10 cellular contexts compared by ENCODE assay signal in genomic region chr19:38792250-38793111, GRCh38. TPM values are rescaled to one million over a fixed set of nuclear protein-coding genes. Genes with fewer than 3 reads are reported as not detected.
DNase-seq lines count a peak whose midpoint lies in the region; FAIRE-seq and TF ChIP-seq lines count a peak whose summit lies in the region.
"Had no signal": no experiment of that assay in that cellular context is flagged by ENCODE, and none has a peak within 500 bp of the region (broad histone marks: within the 10 kb centered on the region; RNA-seq: fewer than 3 reads in every experiment).

No MANE protein-coding gene starts in this region.

- H3K4me3 ChIP-seq in cardiac fibroblast (replicated peaks in 1 of 2; ENCODE audit: low read depth in 2 of 2, low read length in 2 of 2) = no peak overlapping the region
- no peak overlapping the region for H3K4me3 ChIP-seq in mesenchymal stem cell (ENCODE audit: insufficient read depth in 1 of 2, low read depth in 1 of 2, low read length in 2 of 2)
- H3K4me3 ChIP-seq in BE2C (ENCODE audit: low read depth, low read length) = no peak overlapping the region

- H3K27ac ChIP-seq in mesenchymal stem cell (ENCODE audit: low read length, poor library complexity, severe bottlenecking) = no peak overlapping the region

- no peak overlapping the region for H3K4me2 ChIP-seq in mesenchymal stem cell (ENCODE audit: low read length, poor library complexity, severe bottlenecking)

- peak in 4 of 6 experiments; percentile 12 to 31 (median 14) for DNase-seq in stimulated activated naive CD4-positive, alpha-beta T cell (lab: John Stamatoyannopoulos, UW)
- no peak for DNase-seq in stimulated activated naive CD4-positive, alpha-beta T cell treated with Interleukin-2 at 50 U/mL for 16 hours (lab: John Stamatoyannopoulos, UW)
- DNase-seq in cardiac fibroblast (ENCODE audit: low read depth in 2 of 2) = peak in 1 of 2 donors; percentile 44
- no peak for DNase-seq in mesenchymal stem cell
- peak; percentile 68 for DNase-seq in ureter (ENCODE audit: low spot score)
- no peak for DNase-seq in H54 (ENCODE audit: insufficient read length, low spot score)
- DNase-seq in SHP77 (lab: John Stamatoyannopoulos, UW) = no peak
- no peak for DNase-seq in BE2C

- WGBS in mesenchymal stem cell = 94% methylated on average over 53 of the region's 71 CpGs

- peak; percentile 27 for TF ChIP-seq CTCF in cardiac fibroblast (IDR thresholded peaks at IDR 0.05; ENCODE audit: low read depth, low read length)
- no peak for TF ChIP-seq CTCF in BE2C (IDR thresholded peaks at IDR 0.05; ENCODE audit: low read depth, low read length)

- no peak overlapping the region for H3K18ac ChIP-seq in mesenchymal stem cell (ENCODE audit: low read depth in 1 of 2, low read length in 2 of 2)

- H3K36me3 ChIP-seq in mesenchymal stem cell (ENCODE audit: control insufficient read depth in 1 of 2, insufficient read depth in 2 of 2, low read depth in 1 of 2, low read length in 2 of 2) (no peaks in the 10 kb centered on the region), BE2C (no peaks in the 10 kb centered on the region)

- H2BK15ac ChIP-seq in mesenchymal stem cell (ENCODE audit: low read depth, poor library complexity, severe bottlenecking) = no peak overlapping the region

- no peak overlapping the region for H3K9ac ChIP-seq in mesenchymal stem cell (ENCODE audit: low read length)

- no peak overlapping the region for H2AFZ ChIP-seq in mesenchymal stem cell (ENCODE audit: low read depth, low read length)

- no peak for FAIRE-seq in H54 (lab: Jason Lieb, UNC)

- H3K27me3 ChIP-seq in mesenchymal stem cell (ENCODE audit: control insufficient read depth in 1 of 2, insufficient read depth in 1 of 2, low read length in 2 of 2) = peaks cover 0 to 7% of the 10 kb centered on the region in 2 experiments
- H3K27me3 ChIP-seq in BE2C = no peaks in the 10 kb centered on the region

- H4K91ac ChIP-seq in mesenchymal stem cell (ENCODE audit: low read length) = no peak overlapping the region

- H3K4me1 ChIP-seq in mesenchymal stem cell (ENCODE audit: control insufficient read depth, insufficient read depth, low read depth, low read length) (peaks cover 2% of the 10 kb centered on the region), BE2C (no peaks in the 10 kb centered on the region)

- peak overlapping the region; percentile 47 for H4K8ac ChIP-seq in mesenchymal stem cell (ENCODE audit: low read length)

- TF ChIP-seq POLR2A in H54 (IDR thresholded peaks at IDR 0.05; ENCODE audit: low read depth, low read length) = no peak

- no peak overlapping the region for H3K23ac ChIP-seq in mesenchymal stem cell (ENCODE audit: low read length in 2 of 2)

- no peak overlapping the region for H2BK12ac ChIP-seq in mesenchymal stem cell (ENCODE audit: low read length in 2 of 2)

- H3K79me1 ChIP-seq in mesenchymal stem cell (replicated peaks; ENCODE audit: low read length, poor library complexity, severe bottlenecking) = no peaks in the 10 kb centered on the region

- H3K4ac ChIP-seq in mesenchymal stem cell (ENCODE audit: low read depth in 1 of 2, low read length in 2 of 2) = no peak overlapping the region

- H2BK120ac ChIP-seq in mesenchymal stem cell (ENCODE audit: low read depth, low read length) = no peak overlapping the region

- H2BK5ac ChIP-seq in mesenchymal stem cell (ENCODE audit: low read depth, low read length, poor library complexity, severe bottlenecking) = no peak overlapping the region

- H3K9me3 ChIP-seq in mesenchymal stem cell (ENCODE audit: control insufficient read depth, low read length) = no peaks in the 10 kb centered on the region
- H3K9me3 ChIP-seq in BE2C = no peaks in the 10 kb centered on the region

- H3K14ac ChIP-seq in mesenchymal stem cell (ENCODE audit: low read length in 2 of 2) = no peak overlapping the region

- H2AK5ac ChIP-seq in mesenchymal stem cell (ENCODE audit: low read length, severe bottlenecking) = no peak overlapping the region

RNA-seq across cellular contexts. Expression of gene LGALS7B, which starts 3.5 kb away (rescaled TPM):
- polyA plus RNA-seq in mesenchymal stem cell (2013, experiment 1 of 2) = not detected
- not detected for polyA plus RNA-seq in mesenchymal stem cell (2013, experiment 2 of 2)
- not detected for total RNA-seq in ureter
- not detected for polyA plus RNA-seq in BE2C (2012; ENCODE audit: insufficient read depth, insufficient read length, low read depth)
- total RNA-seq: skeletal muscle tissue; T-helper 1 cell treated with Interleukin-12 subunit alpha and Interleukin-12 subunit beta and Interleukin-4 antibody, amounts not matched to agents 30 ng/mL and 1 ng/mL, for 36 hours had no signal

RNA-seq across cellular contexts. Expression of gene LGALS7, which starts 19.2 kb away (rescaled TPM):
- polyA plus RNA-seq in mesenchymal stem cell (2013, experiment 1 of 2) = not detected
- polyA plus RNA-seq in mesenchymal stem cell (2013, experiment 2 of 2) = not detected
- not detected for total RNA-seq in ureter
- not detected for polyA plus RNA-seq in BE2C (2012; ENCODE audit: insufficient read depth, insufficient read length, low read depth)
- total RNA-seq: T-helper 1 cell treated with Interleukin-12 subunit alpha and Interleukin-12 subunit beta and Interleukin-4 antibody, amounts not matched to agents 30 ng/mL and 1 ng/mL, for 36 hours had no signal

RNA-seq across cellular contexts. Expression of gene LGALS4, which starts 20.3 kb away (rescaled TPM):
- 0.11 TPM for polyA plus RNA-seq in mesenchymal stem cell (2013, experiment 1 of 2)
- 0.15 TPM for polyA plus RNA-seq in mesenchymal stem cell (2013, experiment 2 of 2)
- 9.2 TPM for total RNA-seq in ureter
- polyA plus RNA-seq in BE2C (2012; ENCODE audit: insufficient read depth, insufficient read length, low read depth) = not detected
- total RNA-seq: skeletal muscle tissue had no signal

RNA-seq across cellular contexts. Expression of gene ECH1, which starts 39.1 kb away (rescaled TPM):
- 137 TPM for polyA plus RNA-seq in mesenchymal stem cell (2013, experiment 1 of 2)
- 137 TPM for polyA plus RNA-seq in mesenchymal stem cell (2013, experiment 2 of 2)
- total RNA-seq in ureter = 175 TPM
- polyA plus RNA-seq in BE2C (2012; ENCODE audit: insufficient read depth, insufficient read length, low read depth) = 550 TPM

RNA-seq across cellular contexts. Expression of gene CAPN12, which starts 48.2 kb away (rescaled TPM):
- polyA plus RNA-seq in mesenchymal stem cell (2013, experiment 1 of 2) = 1.6 TPM
- polyA plus RNA-seq in mesenchymal stem cell (2013, experiment 2 of 2) = 1.5 TPM
- 27.6 TPM for total RNA-seq in ureter
- polyA plus RNA-seq in BE2C (2012; ENCODE audit: insufficient read depth, insufficient read length, low read depth) = not detected

Comparison
In these comparisons a context has a peak if more than half of its experiments do, and no peak if none do; other contexts are left out.
1. DNase-seq: peak in stimulated activated naive CD4-positive, alpha-beta T cell (4 of 6) and ureter (single experiment); none in stimulated activated naive CD4-positive, alpha-beta T cell treated with Interleukin-2 at 50 U/mL for 16 hours (single experiment), mesenchymal stem cell (single experiment), H54 (single experiment), SHP77 (0 of 2) and BE2C (single experiment).